Comparison of ENCODE assay signal across 20 cellular contexts in genomic region chr6:77249560-77249959, GRCh38.
DNase-seq lines count a peak whose midpoint lies in the region; ATAC-seq, FAIRE-seq and TF ChIP-seq lines count a peak whose summit lies in the region.
"Had no signal": no experiment of that assay in that cellular context is flagged by ENCODE, and none has a peak within 500 bp of the region (broad histone marks: within the 10 kb centered on the region; RNA-seq: fewer than 3 reads in every experiment).

No MANE protein-coding gene starts in this region.

- no peak overlapping the region for H2AK5ac ChIP-seq in mesenchymal stem cell (ENCODE audit: low read length, severe bottlenecking)

- H2BK15ac ChIP-seq in mesenchymal stem cell (ENCODE audit: low read depth, poor library complexity, severe bottlenecking), result no peak overlapping the region

- H3F3A ChIP-seq in SK-N-SH (replicated peaks; ENCODE audit: insufficient read depth), result no peaks in the 10 kb centered on the region

- H3K4me2 ChIP-seq in SK-N-SH, result no peak overlapping the region
- H3K4me2 ChIP-seq in endothelial cell of umbilical vein (ENCODE audit: insufficient read depth, low read length), result peak overlapping the region; percentile 11
- no peak overlapping the region for H3K4me2 ChIP-seq in mesenchymal stem cell (ENCODE audit: low read length, poor library complexity, severe bottlenecking)
- H3K4me2 ChIP-seq: A549; BLaER1 treated with 17β-estradiol and CSF1 and Interleukin-3, amounts not matched to agents 10 nM and 100 nM had no signal

- BruUV-seq in endothelial cell of umbilical vein (replicated peaks; lab: Mats Ljungman, UMichigan), result no TSS peak

- H3K4me1 ChIP-seq in SK-N-SH (ENCODE audit: control insufficient read depth in 1 of 2, insufficient read depth in 2 of 2, low read depth in 1 of 2, low read length in 1 of 2) (no peaks in the 10 kb centered on the region), endothelial cell of umbilical vein (ENCODE audit: control insufficient read depth, extremely low read depth, insufficient read depth, low read length) (peaks cover 7% of the 10 kb centered on the region), mesenchymal stem cell (ENCODE audit: control insufficient read depth, insufficient read depth, low read depth, low read length) (no peaks in the 10 kb centered on the region)
- H3K4me1 ChIP-seq: A549, Caco-2 had no signal

- no peak overlapping the region for H2BK12ac ChIP-seq in mesenchymal stem cell (ENCODE audit: low read length in 2 of 2)

- TF ChIP-seq CTCF in SK-N-SH (IDR thresholded peaks at IDR 0.05) (no peak), endothelial cell of umbilical vein (IDR thresholded peaks at IDR 0.05; ENCODE audit: extremely low read depth in 1 of 2, insufficient read depth in 1 of 2, low read depth in 1 of 2, low read length in 2 of 2) (no peak), GM13976 (IDR thresholded peaks at IDR 0.05; ENCODE audit: borderline replicate concordance, control extremely low read depth, extremely low read depth, insufficient read depth, missing control alignments) (no peak)

- ATAC-seq in SK-N-SH treated with all-trans-retinoic acid at 6 μM for 48 hours, result no peak
- ATAC-seq: A549; CD8-positive, alpha-beta T cell had no signal

- H3K36me3 ChIP-seq in SK-N-SH (replicated peaks in 1 of 2; ENCODE audit: control insufficient read depth in 1 of 2, insufficient read depth in 2 of 2, low read length in 1 of 2), result no peaks in the 10 kb centered on the region
- H3K36me3 ChIP-seq in endothelial cell of umbilical vein (ENCODE audit: control insufficient read depth in 2 of 2, extremely low read depth in 1 of 2, insufficient read depth in 2 of 2, low read length in 2 of 2), result no peaks in the 10 kb centered on the region
- no peaks in the 10 kb centered on the region for H3K36me3 ChIP-seq in mesenchymal stem cell (ENCODE audit: control insufficient read depth in 1 of 2, insufficient read depth in 2 of 2, low read depth in 1 of 2, low read length in 2 of 2)
- H3K36me3 ChIP-seq: BLaER1 treated with 17β-estradiol and CSF1 and Interleukin-3, amounts not matched to agents 10 nM and 100 nM had no signal

- dilution Hi-C loops in endothelial cell of umbilical vein (cut with MboI; ENCODE audit: extremely low pct_ligation_motif_present, low sequenced_read_pairs), result no loop called here

- POLR2A ChIA-PET in SK-N-SH (lab: Yijun Ruan, JAX), result no interaction called here
- POLR2A ChIA-PET in endothelial cell of umbilical vein (lab: Charles Lee), result no interaction called here

- intact Hi-C loops in endothelial cell of umbilical vein (cut with micrococcal nuclease), result no loop called here

- no peak for TF ChIP-seq EP300 in SK-N-SH (IDR thresholded peaks at IDR 0.05; ENCODE audit: borderline replicate concordance in 1 of 2, low read depth in 1 of 2, low read length in 1 of 2)

- H3K23ac ChIP-seq in mesenchymal stem cell (ENCODE audit: low read length in 2 of 2), result no peak overlapping the region

- H3K9me3 ChIP-seq in SK-N-SH (no peaks in the 10 kb centered on the region), endothelial cell of umbilical vein (replicated peaks; ENCODE audit: control insufficient read depth, insufficient read depth, low read length) (no peaks in the 10 kb centered on the region), mesenchymal stem cell (ENCODE audit: control insufficient read depth, low read length) (no peaks in the 10 kb centered on the region)
- H3K9me3 ChIP-seq: A549, Caco-2 had no signal

- H3K9me2 ChIP-seq in SK-N-SH, result no peaks in the 10 kb centered on the region

- H3K9ac ChIP-seq in SK-N-SH (no peak overlapping the region), endothelial cell of umbilical vein (replicated peaks; ENCODE audit: extremely low read depth, insufficient read depth, low read length) (no peak overlapping the region), mesenchymal stem cell (ENCODE audit: low read length) (no peak overlapping the region)
- H3K9ac ChIP-seq: BLaER1 treated with 17β-estradiol and CSF1 and Interleukin-3, amounts not matched to agents 10 nM and 100 nM had no signal

- no peak overlapping the region for H2AFZ ChIP-seq in SK-N-SH (ENCODE audit: low read depth)
- H2AFZ ChIP-seq in endothelial cell of umbilical vein (ENCODE audit: low read depth, low read length), result no peak overlapping the region
- H2AFZ ChIP-seq in mesenchymal stem cell (ENCODE audit: low read depth, low read length), result no peak overlapping the region

- in situ Hi-C loops in GM13976 (cut with MboI; ENCODE audit: low sequenced_read_pairs, unreplicated experiment), result no loop called here

- DNase-seq in SK-N-SH (no peak), endothelial cell of umbilical vein (ENCODE audit: low read depth, low spot score) (peak; percentile 46), GM13976 (ENCODE audit: low spot score) (no peak), mesenchymal stem cell (no peak)
- DNase-seq: AML-193; Caco-2; Calu3; CD4-positive, alpha-beta T cell; CD8-positive, alpha-beta T cell; DMS79 treated with DMSO at 0.1 percent for 48 hours; GF-D8 had no signal

- H3K79me1 ChIP-seq in mesenchymal stem cell (replicated peaks; ENCODE audit: low read length, poor library complexity, severe bottlenecking), result peaks cover 2% of the 10 kb centered on the region

- no peaks in the 10 kb centered on the region for H3K27me3 ChIP-seq in SK-N-SH (ENCODE audit: insufficient read depth)
- no peaks in the 10 kb centered on the region for H3K27me3 ChIP-seq in endothelial cell of umbilical vein (ENCODE audit: control insufficient read depth in 2 of 2, insufficient read depth in 2 of 2, low read length in 2 of 2)
- H3K27me3 ChIP-seq in mesenchymal stem cell (ENCODE audit: control insufficient read depth in 1 of 2, insufficient read depth in 1 of 2, low read length in 2 of 2), result no peaks in the 10 kb centered on the region
- H3K27me3 ChIP-seq: BLaER1 treated with 17β-estradiol and CSF1 and Interleukin-3, amounts not matched to agents 10 nM and 100 nM had no signal

- H3K4me3 ChIP-seq in SK-N-SH (ENCODE audit: low read depth in 2 of 2, low read length in 1 of 2) (no peak overlapping the region), endothelial cell of umbilical vein (replicated peaks in 1 of 3; ENCODE audit: insufficient read depth in 1 of 3, low read depth in 1 of 3, low read length in 3 of 3) (no peak overlapping the region), mesenchymal stem cell (ENCODE audit: insufficient read depth in 1 of 2, low read depth in 1 of 2, low read length in 2 of 2) (no peak overlapping the region)
- H3K4me3 ChIP-seq: A549; BLaER1 treated with 17β-estradiol and CSF1 and Interleukin-3, amounts not matched to agents 10 nM and 100 nM had no signal

- TF ChIP-seq RAD21 in SK-N-SH (IDR thresholded peaks at IDR 0.05; ENCODE audit: low read length), result no peak

- H3K27ac ChIP-seq in SK-N-SH (ENCODE audit: low read depth in 2 of 2, low read length in 1 of 2) (no peak overlapping the region), endothelial cell of umbilical vein (ENCODE audit: insufficient read depth, low read depth, low read length) (no peak overlapping the region), mesenchymal stem cell (ENCODE audit: low read length, poor library complexity, severe bottlenecking) (no peak overlapping the region)
- H3K27ac ChIP-seq: 22Rv1; A549; BLaER1 treated with 17β-estradiol and CSF1 and Interleukin-3, amounts not matched to agents 10 nM and 100 nM; C4-2B had no signal

- H3K4ac ChIP-seq in mesenchymal stem cell (ENCODE audit: low read depth in 1 of 2, low read length in 2 of 2), result no peak overlapping the region

- no peak overlapping the region for H4K91ac ChIP-seq in mesenchymal stem cell (ENCODE audit: low read length)

- H3K18ac ChIP-seq in mesenchymal stem cell (ENCODE audit: low read depth in 1 of 2, low read length in 2 of 2), result no peak overlapping the region

- 5% methylated on average over 1 of the region's 1 CpG for WGBS in SK-N-SH (ENCODE audit: low lambda C conversion rate)
- no CpG with 5 or more reads among the region's 1 CpG for WGBS in mesenchymal stem cell

- CTCF ChIA-PET in SK-N-SH (lab: Yijun Ruan, JAX) (no interaction called here), endothelial cell of umbilical vein (lab: Charles Lee) (interaction anchor here (0.7 to 1.6 kb wide), 3 partner anchors 9 to 16 kb away, joined by 3 to 4 read pairs (median 3); no protein-coding TSS in a partner anchor)

- no peaks in the 10 kb centered on the region for H3K9me1 ChIP-seq in endothelial cell of umbilical vein (replicated peaks; ENCODE audit: control insufficient read depth, extremely low read depth, insufficient read depth, low read length)

- peak; percentile 71 for FAIRE-seq in endothelial cell of umbilical vein (lab: Jason Lieb, UNC)
- FAIRE-seq: A549, D721Med, G401.6, GM12891, GM18507 had no signal

- H2BK5ac ChIP-seq in mesenchymal stem cell (ENCODE audit: low read depth, low read length, poor library complexity, severe bottlenecking), result no peak overlapping the region

- H3K79me2 ChIP-seq in SK-N-SH (ENCODE audit: insufficient read depth) (no peaks in the 10 kb centered on the region), endothelial cell of umbilical vein (ENCODE audit: control insufficient read depth, insufficient read depth, low read length) (no peaks in the 10 kb centered on the region)

- H2BK120ac ChIP-seq in mesenchymal stem cell (ENCODE audit: low read depth, low read length), result no peak overlapping the region

- H4K20me1 ChIP-seq in SK-N-SH (ENCODE audit: insufficient read depth), result no peaks in the 10 kb centered on the region
- H4K20me1 ChIP-seq in endothelial cell of umbilical vein (replicated peaks; ENCODE audit: control insufficient read depth, extremely low read depth, insufficient read depth, low read length), result no peaks in the 10 kb centered on the region
- H4K20me1 ChIP-seq: BLaER1 treated with 17β-estradiol and CSF1 and Interleukin-3, amounts not matched to agents 10 nM and 100 nM had no signal

- no peak overlapping the region for H3K14ac ChIP-seq in mesenchymal stem cell (ENCODE audit: low read length in 2 of 2)

- no peak for TF ChIP-seq POLR2A in endothelial cell of umbilical vein (IDR thresholded peaks at IDR 0.05; ENCODE audit: low read depth, low read length)

- H4K8ac ChIP-seq in mesenchymal stem cell (ENCODE audit: low read length), result no peak overlapping the region

TF ChIP-seq in SK-N-SH, 30 proteins besides CTCF, POLR2A, EP300 and RAD21:
- no peak for TF ChIP-seq NRF1 (IDR thresholded peaks at IDR 0.05; ENCODE audit: low read depth, low read length)
- TF ChIP-seq FOSL2 (IDR thresholded peaks at IDR 0.05; ENCODE audit: borderline replicate concordance, low read depth), result 0 out of 2 replicates have a peak, but pooled peaks have one; percentile 15
TF ChIP-seq in SK-N-SH: peak in this region for 1.

TF ChIP-seq in endothelial cell of umbilical vein, 7 proteins besides CTCF, POLR2A, EP300 and RAD21 (continues in another document):
- no peak for TF ChIP-seq MAX (IDR thresholded peaks at IDR 0.05; ENCODE audit: insufficient read depth, insufficient read length)
- TF ChIP-seq JUN (IDR thresholded peaks at IDR 0.05; ENCODE audit: borderline replicate concordance, insufficient read depth, insufficient read length, low read depth), result peak; percentile 32
- peak; percentile 54 for TF ChIP-seq FOS (IDR thresholded peaks at IDR 0.05; ENCODE audit: borderline replicate concordance, insufficient read depth, low read length)
- TF ChIP-seq MYC (IDR thresholded peaks at IDR 0.05; ENCODE audit: low read depth, low read length), result no peak
